ENCODE assay signal across 9 cellular contexts in the genomic region with DNA sequence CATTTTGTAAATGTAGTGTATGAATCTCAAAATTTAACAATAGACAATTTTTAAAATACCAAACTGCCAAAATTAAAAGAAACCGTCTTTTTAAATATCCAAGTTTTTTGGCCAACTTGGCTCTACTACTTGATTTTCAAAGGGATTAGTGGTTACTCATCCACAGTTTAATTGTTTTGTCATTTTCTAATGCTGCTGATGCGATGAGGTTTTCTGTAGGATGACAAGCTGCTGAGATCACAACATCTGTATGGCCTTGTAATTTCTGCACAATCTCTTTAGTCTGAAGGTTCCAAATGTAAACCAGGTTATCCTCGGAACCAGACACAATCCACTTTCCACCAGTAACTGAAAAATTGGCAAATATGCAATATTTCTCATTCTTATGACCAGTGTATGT. TPM values are rescaled to one million over a fixed set of nuclear protein-coding genes. Genes with fewer than 3 reads are reported as not detected.
DNase-seq lines count a peak whose midpoint lies in the region; ATAC-seq and TF ChIP-seq lines count a peak whose summit lies in the region.
"Had no signal": no experiment of that assay in that cellular context is flagged by ENCODE, and none has a peak within 500 bp of the region (broad histone marks: within the 10 kb centered on the region; RNA-seq: fewer than 3 reads in every experiment).

No MANE protein-coding gene starts in this region.

- TF ChIP-seq POLR2A in esophagus muscularis mucosa (IDR thresholded peaks at IDR 0.05; ENCODE audit: low read depth), result no peak

- H3F3A ChIP-seq in GM23248 (ENCODE audit: insufficient read depth), result peaks cover 10% of the 10 kb centered on the region; the same call in 1 of the 2 replicates

- H3K4me1 ChIP-seq in ACC112 (ENCODE audit: control insufficient read depth, insufficient read depth, low read length, unreplicated experiment), result peaks cover 16% of the 10 kb centered on the region
- H3K4me1 ChIP-seq in GM23248 (ENCODE audit: insufficient read depth), result peaks cover 9% of the 10 kb centered on the region
- peaks cover 17% of the 10 kb centered on the region for H3K4me1 ChIP-seq in hepatocyte (ENCODE audit: insufficient read depth)
- H3K4me1 ChIP-seq in esophagus muscularis mucosa, result peaks cover 27 to 40% (median 35%) of the 10 kb centered on the region in 4 donors

- intact Hi-C loops in activated CD8-positive, alpha-beta T cell treated with anti-CD3 and anti-CD28 coated beads for 36 hours (cut with micrococcal nuclease), result loop anchor here (10.0 kb wide), 1 partner anchor 270 kb away; a partner anchor contains a TSS
- intact Hi-C loops in esophagus muscularis mucosa (cut with DNase I), result loop anchor here (2.0 kb wide), 1 partner anchor 30 kb away; a partner anchor contains a TSS

- H2AFZ ChIP-seq in ACC112 (ENCODE audit: low read length, unreplicated experiment) (no peak overlapping the region), GM23248 (no peak overlapping the region), hepatocyte (no peak overlapping the region)

- 0 out of 2 replicates have a peak overlapping the region, but pooled peaks have one; percentile 97 for H3K9ac ChIP-seq in GM23248

- no peaks in the 10 kb centered on the region for H3K9me3 ChIP-seq in GM23248 (ENCODE audit: low read depth)
- no peaks in the 10 kb centered on the region for H3K9me3 ChIP-seq in hepatocyte (ENCODE audit: low read depth)
- no peaks in the 10 kb centered on the region for H3K9me3 ChIP-seq in esophagus muscularis mucosa
- H3K9me3 ChIP-seq: HAP-1 had no signal

- H3K36me3 ChIP-seq in ACC112 (ENCODE audit: insufficient read depth, low read length), result peaks cover 12% of the 10 kb centered on the region
- peaks cover 19% of the 10 kb centered on the region for H3K36me3 ChIP-seq in GM23248 (ENCODE audit: low read depth)
- H3K36me3 ChIP-seq in hepatocyte (replicated peaks; ENCODE audit: insufficient read depth, low read depth), result no peaks in the 10 kb centered on the region
- peaks cover 10 to 37% (median 25%) of the 10 kb centered on the region in 4 donors for H3K36me3 ChIP-seq in esophagus muscularis mucosa

- H3K79me2 ChIP-seq in ACC112 (ENCODE audit: control insufficient read depth, insufficient read depth, low read length, unreplicated experiment) (peaks cover 42% of the 10 kb centered on the region), GM23248 (ENCODE audit: insufficient read depth) (peaks cover 86% of the 10 kb centered on the region), hepatocyte (peaks cover 49% of the 10 kb centered on the region)

- in situ Hi-C loops in GM23248 (cut with MboI), result no loop called here

- peak overlapping the region; percentile 97 for H3K4me3 Mint-ChIP-seq in activated CD8-positive, alpha-beta T cell treated with anti-CD3 and anti-CD28 coated beads for 36 hours

- H3K4me2 ChIP-seq in GM23248 (ENCODE audit: unreplicated experiment) (peak overlapping the region; percentile 94), hepatocyte (peak overlapping the region; percentile 73)

- POLR2A ChIA-PET in activated CD8-positive, alpha-beta T cell treated with anti-CD3 and anti-CD28 coated beads for 36 hours (lab: Charles Lee), result no interaction called here

- peak overlapping the region; percentile 98 for H3K27ac Mint-ChIP-seq in activated CD8-positive, alpha-beta T cell treated with anti-CD3 and anti-CD28 coated beads for 36 hours

- H3K4me3 ChIP-seq in ACC112 (ENCODE audit: low read depth, low read length) (peak overlapping the region; percentile 83), GM23248 (peak overlapping the region; percentile 98; the same call in 1 of the 2 replicates), hepatocyte (no peak overlapping the region), esophagus muscularis mucosa (no peak overlapping the region)

- H3K4me1 Mint-ChIP-seq in activated CD8-positive, alpha-beta T cell treated with anti-CD3 and anti-CD28 coated beads for 36 hours (ENCODE audit: low read depth), result peaks cover 52% of the 10 kb centered on the region

- no peak for TF ChIP-seq CTCF in activated CD8-positive, alpha-beta T cell treated with anti-CD3 and anti-CD28 coated beads for 36 hours (IDR thresholded peaks at IDR 0.05)
- no peak for TF ChIP-seq CTCF in hepatocyte (IDR thresholded peaks at IDR 0.05; ENCODE audit: poor library complexity)
- TF ChIP-seq CTCF in esophagus muscularis mucosa (IDR thresholded peaks at IDR 0.05), result no peak

- DNase-seq in GM23248 (peak; percentile 49), hepatocyte (ENCODE audit: low spot score) (no peak), cortex of kidney (lab: John Stamatoyannopoulos, UW) (no peak), esophagus muscularis mucosa (ENCODE audit: extremely low spot score) (no peak)
- DNase-seq in activated CD8-positive, alpha-beta T cell treated with anti-CD3 and anti-CD28 coated beads for 36 hours, result no peak
- DNase-seq in stimulated activated CD4-positive, alpha-beta T cell treated with anti-CD3 and anti-CD28 coated beads, Interleukin-15, amount 100 ng/mL, for 24 hours, result no peak

- WGBS in GM23248 (ENCODE audit: low coverage in 1 of 2, low lambda C conversion rate in 2 of 2, missing lambda C conversion rate in 2 of 2), 2 experiments, result 62 to 71% methylated on average over 3 of the region's 3 CpGs
- 98% methylated on average over 3 of the region's 3 CpGs for whole genome bisulfite sequencing in hepatocyte (ENCODE audit: low lambda C conversion rate, missing lambda C conversion rate)
- WGBS in esophagus muscularis mucosa, result 90% methylated on average over 3 of the region's 3 CpGs

- peaks cover 54% of the 10 kb centered on the region for H3K36me3 Mint-ChIP-seq in activated CD8-positive, alpha-beta T cell treated with anti-CD3 and anti-CD28 coated beads for 36 hours (ENCODE audit: low read depth)

- no peak for TF ChIP-seq EP300 in esophagus muscularis mucosa (IDR thresholded peaks at IDR 0.05)

- H3K27ac ChIP-seq in ACC112 (ENCODE audit: low read depth, low read length) (no peak overlapping the region), GM23248 (no peak overlapping the region), hepatocyte (peak overlapping the region; percentile 81), esophagus muscularis mucosa (replicated peaks in 1 of 4) (peak overlapping the region in 1 of 4 donors; percentile 86)

- CTCF ChIA-PET in activated CD8-positive, alpha-beta T cell treated with anti-CD3 and anti-CD28 coated beads for 36 hours (lab: Charles Lee), result interaction anchor here (1.7 to 3.9 kb wide), 2 partner anchors 29 to 265 kb away, joined by 4 to 23 read pairs; a partner anchor contains a TSS

- no peaks in the 10 kb centered on the region for H3K27me3 Mint-ChIP-seq in activated CD8-positive, alpha-beta T cell treated with anti-CD3 and anti-CD28 coated beads for 36 hours

- H3K27me3 ChIP-seq in ACC112 (ENCODE audit: insufficient read depth, low read length) (no peaks in the 10 kb centered on the region), GM23248 (replicated peaks; ENCODE audit: insufficient read depth) (no peaks in the 10 kb centered on the region), hepatocyte (no peaks in the 10 kb centered on the region), esophagus muscularis mucosa (no peaks in the 10 kb centered on the region)

- no peaks in the 10 kb centered on the region for H3K9me2 ChIP-seq in GM23248 (ENCODE audit: insufficient read depth)
- H3K9me2 ChIP-seq in hepatocyte (replicated peaks; ENCODE audit: insufficient read depth), result no peaks in the 10 kb centered on the region

- no peak for ATAC-seq in activated CD8-positive, alpha-beta T cell treated with anti-CD3 and anti-CD28 coated beads for 36 hours
- no peak for ATAC-seq in HG02981 (IDR thresholded peaks at IDR 0.05; ENCODE audit: unreplicated experiment)

- H3K9me3 Mint-ChIP-seq in activated CD8-positive, alpha-beta T cell treated with anti-CD3 and anti-CD28 coated beads for 36 hours, result no peaks in the 10 kb centered on the region

- H4K20me1 ChIP-seq in GM23248 (ENCODE audit: insufficient read depth) (no peaks in the 10 kb centered on the region), hepatocyte (ENCODE audit: insufficient read depth, poor library complexity, severe bottlenecking) (no peaks in the 10 kb centered on the region)

RNA-seq across cellular contexts. Expression of a gene that starts 1.5 kb away (rescaled TPM):
- total RNA-seq in GM23248 (2014; rRNA removed; shearing (Covaris generic)), result 5.4 and 5.6 TPM in 2 replicates
- polyA plus RNA-seq in GM23248 (2016; fragmentation: Nextera tagmentation; extraction: Ambion mirVana) (3.7 TPM in 2 replicates), hepatocyte (1.7 and 1.9 TPM in 2 replicates)
- total RNA-seq in activated CD8-positive, alpha-beta T cell treated with anti-CD3 and anti-CD28 coated beads for 36 hours, result 1 to 10 TPM; 3.2 to 3.4 TPM
- total RNA-seq in hepatocyte (6.4 and 8.2 TPM in 2 replicates), esophagus muscularis mucosa (1 to 10 TPM; 2.5 to 3.3 (median 3.0) TPM)

RNA-seq across cellular contexts. Expression of a gene that starts 30.4 kb away (rescaled TPM):
- total RNA-seq in GM23248 (2014; rRNA removed; shearing (Covaris generic)), result 8.0 and 25.2 TPM in 2 replicates
- 101 TPM in 2 replicates for polyA plus RNA-seq in GM23248 (2016; fragmentation: Nextera tagmentation; extraction: Ambion mirVana)
- 100 to 1,000 TPM; 202 to 204 TPM for total RNA-seq in activated CD8-positive, alpha-beta T cell treated with anti-CD3 and anti-CD28 coated beads for 36 hours
- 45.6 and 50.4 TPM in 2 replicates for total RNA-seq in hepatocyte
- 102 and 107 TPM in 2 replicates for polyA plus RNA-seq in hepatocyte
- total RNA-seq in esophagus muscularis mucosa, result 10 to 100 TPM; 28.2 to 42.7 (median 32.6) TPM

RNA-seq across cellular contexts. Expression of a gene that starts 31.4 kb away (rescaled TPM):
- 12.3 and 33.1 TPM in 2 replicates for total RNA-seq in GM23248 (2014; rRNA removed; shearing (Covaris generic))
- polyA plus RNA-seq in GM23248 (2016; fragmentation: Nextera tagmentation; extraction: Ambion mirVana) (22.1 and 22.7 TPM in 2 replicates), hepatocyte (42.8 and 46.4 TPM in 2 replicates)
- 100 to 1,000 TPM; 154 to 168 TPM for total RNA-seq in activated CD8-positive, alpha-beta T cell treated with anti-CD3 and anti-CD28 coated beads for 36 hours
- total RNA-seq in hepatocyte (42.0 and 57.1 TPM in 2 replicates), esophagus muscularis mucosa (10 to 100 TPM in 3 of 4 donors, 1 to 10 TPM in 1; 6.4 to 21.6 (median 12.7) TPM)

Comparison
In these comparisons a context has a peak if more than half of its experiments do, and no peak if none do; other contexts are left out.
1. H3K4me3 ChIP-seq: peak in ACC112 (single experiment) and GM23248 (single experiment); none in hepatocyte (single experiment) and esophagus muscularis mucosa (0 of 4).